ENCODE assay signal across 18 cellular contexts in the genomic region with DNA sequence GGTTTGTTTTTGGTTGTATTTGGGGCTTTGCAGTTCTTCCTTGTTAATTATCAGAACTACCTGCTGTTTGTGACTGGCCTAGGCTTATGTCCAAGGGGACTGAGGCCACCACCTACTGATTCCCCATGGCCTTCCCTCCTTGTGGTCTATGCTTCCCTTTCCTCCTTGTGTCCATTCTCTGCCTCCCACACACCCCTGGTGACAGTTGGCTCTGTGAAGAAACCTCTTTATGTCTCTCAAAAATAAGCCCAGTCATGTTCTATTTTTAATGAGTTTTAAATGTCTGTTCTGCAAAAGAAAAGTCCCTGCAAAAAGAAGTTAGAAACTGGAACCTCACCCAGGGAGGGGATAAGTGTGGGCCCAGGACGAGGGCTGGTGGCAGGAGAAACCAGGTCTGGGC.
DNase-seq lines count a peak whose midpoint lies in the region; ATAC-seq, FAIRE-seq and TF ChIP-seq lines count a peak whose summit lies in the region.
"Had no signal": no experiment of that assay in that cellular context is flagged by ENCODE, and none has a peak within 500 bp of the region (broad histone marks: within the 10 kb centered on the region; RNA-seq: fewer than 3 reads in every experiment).

No MANE protein-coding gene starts in this region.

- no peak for DNase-seq in HepG2 (ENCODE audit: low spot score)
- no peak for DNase-seq in right lobe of liver
- DNase-seq in NOMO-1 treated with DMSO at 0.1 percent for 48 hours (lab: John Stamatoyannopoulos, UW; ENCODE audit: unreplicated experiment): peak; percentile 60
- no peak for DNase-seq in K562 (ENCODE audit: extremely low read depth in 1 of 4, low spot score in 3 of 4)
- DNase-seq in upper lobe of right lung: no peak
- no peak for DNase-seq in epidermal melanocyte (ENCODE audit: insufficient read length, low spot score)
- no peak for DNase-seq in iPS-NIHi11 (ENCODE audit: low spot score)
- DNase-seq: GOT3, Karpas-422, MG63, NCI-H1436, NCI-H2029 treated with DMSO at 0.1 percent for 48 hours, NCI-H510A treated with DMSO at 0.1 percent for 48 hours, RPMI8226 had no signal

- H4K20me1 ChIP-seq in HepG2 (ENCODE audit: insufficient read depth, low read length) (peaks cover 14% of the 10 kb centered on the region), K562 (replicated peaks; ENCODE audit: control insufficient read depth, insufficient read depth, low read length) (no peaks in the 10 kb centered on the region)
- H4K20me1 ChIP-seq: BLaER1 had no signal

- H3K79me2 ChIP-seq in HepG2 (ENCODE audit: insufficient read depth, low read length): no peaks in the 10 kb centered on the region
- no peaks in the 10 kb centered on the region for H3K79me2 ChIP-seq in K562 (ENCODE audit: control insufficient read depth, insufficient read depth, low read length)

- TF ChIP-seq RAD21 in HepG2 (CRISPR knock-in tag; IDR thresholded peaks at IDR 0.05) (no peak), K562 (CRISPR knock-in tag; conservative IDR thresholded peaks at IDR 0.05 in 1 of 2, IDR thresholded peaks at IDR 0.05 in 1 of 2) (no peak)

- 95% methylated on average over 1 of the region's 1 CpG for WGBS in HepG2 (ENCODE audit: low lambda C conversion rate)
- WGBS in right lobe of liver (ENCODE audit: insufficient coverage, low coverage, low lambda C conversion rate, missing lambda C conversion rate): 63% methylated on average over 1 of the region's 1 CpG
- 11% methylated on average over 1 of the region's 1 CpG for WGBS in K562 (ENCODE audit: insufficient coverage, low coverage, missing lambda C conversion rate)

- H2AFZ ChIP-seq in HepG2 (ENCODE audit: low read length): no peak overlapping the region
- no peak overlapping the region for H2AFZ ChIP-seq in K562 (ENCODE audit: low read depth, low read length)

- H3K27me3 ChIP-seq in HepG2 (ENCODE audit: control insufficient read depth in 1 of 2, insufficient read depth in 2 of 2, low read length in 2 of 2): no peaks in the 10 kb centered on the region
- H3K27me3 ChIP-seq in right lobe of liver: no peaks in the 10 kb centered on the region
- H3K27me3 ChIP-seq in K562 (ENCODE audit: control insufficient read depth in 2 of 2, insufficient read depth in 2 of 2, low read length in 2 of 2): no peaks in the 10 kb centered on the region
- H3K27me3 ChIP-seq in upper lobe of right lung: no peaks in the 10 kb centered on the region
- H3K27me3 ChIP-seq: BLaER1, MG63, SJSA1 had no signal

- H3K36me3 ChIP-seq in HepG2 (replicated peaks in 1 of 2; ENCODE audit: control insufficient read depth in 1 of 2, insufficient read depth in 2 of 2, low read length in 2 of 2) (peaks cover 24 to 54% of the 10 kb centered on the region in 2 experiments), right lobe of liver (no peaks in the 10 kb centered on the region), K562 (ENCODE audit: control insufficient read depth, insufficient read depth, low read length) (no peaks in the 10 kb centered on the region), upper lobe of right lung (no peaks in the 10 kb centered on the region)
- H3K36me3 ChIP-seq: BLaER1, MG63, SJSA1 had no signal

- ATAC-seq in HepG2 (no peak), right lobe of liver (no peak), K562 (no peak), upper lobe of right lung (peak; percentile 46), GM18870 (IDR thresholded peaks at IDR 0.05; ENCODE audit: unreplicated experiment) (no peak)

- peaks cover 25% of the 10 kb centered on the region for H3K4me1 ChIP-seq in HepG2 (ENCODE audit: insufficient read depth, low read length)
- no peaks in the 10 kb centered on the region for H3K4me1 ChIP-seq in right lobe of liver
- H3K4me1 ChIP-seq in K562 (replicated peaks in 1 of 2; ENCODE audit: control insufficient read depth in 2 of 2, insufficient read depth in 2 of 2, low read length in 2 of 2): peaks cover 7 to 13% of the 10 kb centered on the region in 2 experiments
- peaks cover 5% of the 10 kb centered on the region for H3K4me1 ChIP-seq in upper lobe of right lung

- TF ChIP-seq EP300 in HepG2 (IDR thresholded peaks at IDR 0.05; ENCODE audit: low read depth in 2 of 2, low read length in 2 of 2) (no peak), HepG2 (CRISPR knock-in tag; IDR thresholded peaks at IDR 0.05; ENCODE audit: borderline replicate concordance) (no peak), K562 (IDR thresholded peaks at IDR 0.05; ENCODE audit: low read length) (no peak)

- no peaks in the 10 kb centered on the region for H3K9me1 ChIP-seq in K562 (ENCODE audit: control insufficient read depth, insufficient read depth, low read length)

- H3K4me3 ChIP-seq in HepG2 (replicated peaks in 1 of 3; ENCODE audit: insufficient read depth in 1 of 3, low read depth in 2 of 3, low read length in 3 of 3) (no peak overlapping the region), right lobe of liver (no peak overlapping the region), K562 (no peak overlapping the region), upper lobe of right lung (no peak overlapping the region)
- H3K4me3 ChIP-seq: BLaER1, MG63, SJSA1 had no signal

- in situ Hi-C loops in HepG2 (cut with HindIII; ENCODE audit: extremely low pct_ligation_motif_present, low pct_unique_long_range_greater_than_20kb): loop anchor here (5.0 to 10.0 kb wide), 2 partner anchors 106 to 174 kb away; a partner anchor contains a TSS
- in situ Hi-C loops in K562 (cut with MboI): no loop called here

- FAIRE-seq in HepG2 (lab: Jason Lieb, UNC) (no peak), K562 (lab: Jason Lieb, UNC) (no peak)
- FAIRE-seq: A204.1 had no signal

- H3K9ac ChIP-seq in HepG2 (ENCODE audit: insufficient read depth, low read depth, low read length) (no peak overlapping the region), K562 (ENCODE audit: insufficient read depth in 1 of 2, low read depth in 2 of 2, low read length in 2 of 2) (no peak overlapping the region)
- H3K9ac ChIP-seq: BLaER1 had no signal

- H3K9me3 ChIP-seq in HepG2 (ENCODE audit: low read length) (no peaks in the 10 kb centered on the region), right lobe of liver (no peaks in the 10 kb centered on the region), K562 (replicated peaks; ENCODE audit: control insufficient read depth, insufficient read depth, low read depth, low read length) (no peaks in the 10 kb centered on the region), upper lobe of right lung (no peaks in the 10 kb centered on the region)
- H3K9me3 ChIP-seq: BLaER1, MG63, SJSA1 had no signal

- POLR2A ChIA-PET in HepG2 (lab: Yijun Ruan, JAX) (no interaction called here), K562 (lab: Yijun Ruan, JAX) (no interaction called here)

- H3K27ac ChIP-seq in HepG2 (ENCODE audit: extremely low read length, insufficient read depth, low read length) (no peak overlapping the region), right lobe of liver (no peak overlapping the region), K562 (ENCODE audit: extremely low read depth, low read depth, low read length) (no peak overlapping the region), upper lobe of right lung (no peak overlapping the region)
- H3K27ac ChIP-seq: BLaER1, SJSA1 had no signal

- TF ChIP-seq POLR2A in HepG2 (IDR thresholded peaks at IDR 0.05; ENCODE audit: insufficient read depth in 1 of 2, low read depth in 2 of 2, low read length in 2 of 2) (no peak), right lobe of liver (IDR thresholded peaks at IDR 0.05) (no peak), K562 (conservative IDR thresholded peaks at IDR 0.05) (no peak)

- no TSS peak for BruUV-seq in HepG2 (replicated peaks; lab: Mats Ljungman, UMichigan)
- BruUV-seq in K562 (replicated peaks; lab: Mats Ljungman, UMichigan): no TSS peak

- no peak overlapping the region for H3K4me2 ChIP-seq in HepG2 (ENCODE audit: low read depth, low read length)
- H3K4me2 ChIP-seq in K562 (ENCODE audit: insufficient read depth, low read length): no peak overlapping the region
- H3K4me2 ChIP-seq: BLaER1 had no signal

- intact Hi-C loops in HepG2 (cut with micrococcal nuclease; ENCODE audit: unreplicated experiment) (no loop called here), right lobe of liver (cut with DNase I) (no loop called here), K562 (cut with micrococcal nuclease) (no loop called here), upper lobe of right lung (cut with DNase I) (no loop called here)

- TF ChIP-seq CTCF in HepG2 (CRISPR knock-in tag; IDR thresholded peaks at IDR 0.05) (no peak), right lobe of liver (IDR thresholded peaks at IDR 0.05) (no peak), K562 (IDR thresholded peaks at IDR 0.05 in 2 of 3, conservative IDR thresholded peaks at IDR 0.05 in 1 of 3; ENCODE audit: insufficient read depth in 2 of 3, low read depth in 1 of 3, low read length in 3 of 3) (no peak), upper lobe of right lung (IDR thresholded peaks at IDR 0.05) (no peak)

- CTCF ChIA-PET in HepG2 (lab: Yijun Ruan, JAX; ENCODE audit: low intra/inter-chr PET ratio, low total read pairs) (interaction anchor here (0.6 kb wide), 1 partner anchor 23 kb away, joined by 3 read pairs; no protein-coding TSS in a partner anchor), K562 (lab: Yijun Ruan, JAX; ENCODE audit: low intra/inter-chr PET ratio) (no interaction called here)

TF ChIP-seq in HepG2, 621 proteins besides CTCF, POLR2A, EP300 and RAD21 (continues in another document):
- no peak for TF ChIP-seq ZNF317 (CRISPR knock-in tag; IDR thresholded peaks at IDR 0.05)

TF ChIP-seq in K562, 482 proteins besides CTCF, POLR2A, EP300 and RAD21 (continues in another document):
- TF ChIP-seq ZNF197 (CRISPR knock-in tag; IDR thresholded peaks at IDR 0.05; ENCODE audit: low read depth) (no peak), NCOA2 (IDR thresholded peaks at IDR 0.05; ENCODE audit: partially characterized antibody in 2 of 2) (no peak)
- TF ChIP-seq, protein P1, sequence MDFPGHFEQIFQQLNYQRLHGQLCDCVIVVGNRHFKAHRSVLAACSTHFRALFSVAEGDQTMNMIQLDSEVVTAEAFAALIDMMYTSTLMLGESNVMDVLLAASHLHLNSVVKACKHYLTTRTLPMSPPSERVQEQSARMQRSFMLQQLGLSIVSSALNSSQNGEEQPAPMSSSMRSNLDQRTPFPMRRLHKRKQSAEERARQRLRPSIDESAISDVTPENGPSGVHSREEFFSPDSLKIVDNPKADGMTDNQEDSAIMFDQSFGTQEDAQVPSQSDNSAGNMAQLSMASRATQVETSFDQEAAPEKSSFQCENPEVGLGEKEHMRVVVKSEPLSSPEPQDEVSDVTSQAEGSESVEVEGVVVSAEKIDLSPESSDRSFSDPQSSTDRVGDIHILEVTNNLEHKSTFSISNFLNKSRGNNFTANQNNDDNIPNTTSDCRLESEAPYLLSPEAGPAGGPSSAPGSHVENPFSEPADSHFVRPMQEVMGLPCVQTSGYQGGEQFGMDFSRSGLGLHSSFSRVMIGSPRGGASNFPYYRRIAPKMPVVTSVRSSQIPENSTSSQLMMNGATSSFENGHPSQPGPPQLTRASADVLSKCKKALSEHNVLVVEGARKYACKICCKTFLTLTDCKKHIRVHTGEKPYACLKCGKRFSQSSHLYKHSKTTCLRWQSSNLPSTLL (IDR thresholded peaks at IDR 0.05): no peak
